Comparison of ENCODE assay signal across 17 cellular contexts in genomic region chr18:58481321-58482180, GRCh38.
DNase-seq lines count a peak whose midpoint lies in the region; ATAC-seq and TF ChIP-seq lines count a peak whose summit lies in the region.
"Had no signal": no experiment of that assay in that cellular context is flagged by ENCODE, and none has a peak within 500 bp of the region (broad histone marks: within the 10 kb centered on the region; RNA-seq: fewer than 3 reads in every experiment).

No MANE protein-coding gene starts in this region.

- WGBS in IMR-90 (ENCODE audit: extremely low coverage in 2 of 2, insufficient read length in 1 of 2), 2 experiments, result 87% methylated on average over 3 of the region's 14 CpGs; no CpG with 5 or more reads in 1 of the 2 experiments
- WGBS in liver, result 73% methylated on average over 14 of the region's 14 CpGs
- 52 to 73% (median 59%) methylated on average over 14 of the region's 14 CpGs for WGBS in psoas muscle, 3 donors

- H2BK20ac ChIP-seq in IMR-90 (ENCODE audit: low read depth, low read length), result no peak overlapping the region

- no peaks in the 10 kb centered on the region for H3K9me3 ChIP-seq in IMR-90 (ENCODE audit: control insufficient read depth, insufficient read depth, low read length)
- no peaks in the 10 kb centered on the region for H3K9me3 ChIP-seq in liver (ENCODE audit: control insufficient read depth in 4 of 4, low read length in 3 of 4)
- no peaks in the 10 kb centered on the region for H3K9me3 ChIP-seq in psoas muscle
- H3K9me3 ChIP-seq in BE2C, result no peaks in the 10 kb centered on the region
- H3K9me3 ChIP-seq: A549 had no signal

- H3K9me3 Mint-ChIP-seq in activated CD4-positive, alpha-beta memory T cell treated with anti-CD3 and anti-CD28 coated beads for 36 hours, result no peaks in the 10 kb centered on the region
- H3K9me3 Mint-ChIP-seq: CD14-positive monocyte; CD8-positive, alpha-beta T cell; HFFc6 had no signal

- H3K23ac ChIP-seq in IMR-90 (ENCODE audit: low read depth, low read length), result no peak overlapping the region

- no peak for TF ChIP-seq CTCF in IMR-90 (conservative IDR thresholded peaks at IDR 0.05; ENCODE audit: low read depth, low read length)
- no peak for TF ChIP-seq CTCF in liver (IDR thresholded peaks at IDR 0.05; ENCODE audit: low read depth, low read length, missing input control)
- no peak for TF ChIP-seq CTCF in psoas muscle (IDR thresholded peaks at IDR 0.05)
- no peak for TF ChIP-seq CTCF in BE2C (IDR thresholded peaks at IDR 0.05; ENCODE audit: low read depth, low read length)

- no peak overlapping the region for H3K56ac ChIP-seq in IMR-90 (ENCODE audit: extremely low read depth, insufficient read depth, low read length)

- H3K79me1 ChIP-seq in IMR-90 (ENCODE audit: low read depth in 1 of 2, low read length in 2 of 2), result no peaks in the 10 kb centered on the region

- TF ChIP-seq POLR2A in IMR-90 (IDR thresholded peaks at IDR 0.05; ENCODE audit: low read depth, low read length), result no peak

- H3K27ac ChIP-seq in IMR-90 (ENCODE audit: insufficient read depth, low read length) (no peak overlapping the region), liver (ENCODE audit: low read depth in 1 of 2, low read length in 2 of 2) (peak overlapping the region; percentile 70 to 80), psoas muscle (peak overlapping the region; percentile 43)
- H3K27ac ChIP-seq: A549 had no signal

- H4K5ac ChIP-seq in IMR-90 (ENCODE audit: low read depth, low read length), result no peak overlapping the region

- H2BK5ac ChIP-seq in IMR-90 (ENCODE audit: low read depth, low read length, poor library complexity, severe bottlenecking), result no peak overlapping the region

- H3K36me3 ChIP-seq in IMR-90 (ENCODE audit: control insufficient read depth, insufficient read depth, low read length) (peaks cover 2% of the 10 kb centered on the region), liver (ENCODE audit: control insufficient read depth in 4 of 4, insufficient read depth in 3 of 4, low read depth in 1 of 4, low read length in 3 of 4) (no peaks in the 10 kb centered on the region), psoas muscle (ENCODE audit: insufficient read depth in 1 of 2, low read depth in 1 of 2) (peaks cover 2 to 9% of the 10 kb centered on the region in 2 donors), BE2C (no peaks in the 10 kb centered on the region)

- no peak overlapping the region for H3K4me3 Mint-ChIP-seq in activated CD4-positive, alpha-beta memory T cell treated with anti-CD3 and anti-CD28 coated beads for 36 hours
- H3K4me3 Mint-ChIP-seq: CD14-positive monocyte; CD8-positive, alpha-beta T cell; HFFc6 had no signal

- H3K14ac ChIP-seq in IMR-90 (replicated peaks; ENCODE audit: low read depth, low read length), result no peak overlapping the region

- H4K20me1 ChIP-seq in IMR-90 (ENCODE audit: insufficient read depth, low read length), result no peaks in the 10 kb centered on the region

- H4K8ac ChIP-seq in IMR-90 (ENCODE audit: low read depth in 2 of 2, low read length in 2 of 2), result no peak overlapping the region

- POLR2A ChIA-PET in IMR-90 (lab: Charles Lee; ENCODE audit: unreplicated experiment), result no interaction called here
- POLR2A ChIA-PET in activated CD4-positive, alpha-beta memory T cell treated with anti-CD3 and anti-CD28 coated beads for 36 hours (lab: Charles Lee), result no interaction called here

- H3K9me1 ChIP-seq in IMR-90 (ENCODE audit: insufficient read depth, low read length), result peaks cover 4% of the 10 kb centered on the region; the same call in 1 of the 2 replicates

- H3K27me3 Mint-ChIP-seq in activated CD4-positive, alpha-beta memory T cell treated with anti-CD3 and anti-CD28 coated beads for 36 hours, result no peaks in the 10 kb centered on the region

- H3K4me1 ChIP-seq in IMR-90 (ENCODE audit: control insufficient read depth, insufficient read depth, low read length), result peaks cover 1% of the 10 kb centered on the region; the same call in 1 of the 2 replicates
- peaks cover 3 to 25% (median 17%) of the 10 kb centered on the region in 4 donors for H3K4me1 ChIP-seq in liver (ENCODE audit: control insufficient read depth in 4 of 4, insufficient read depth in 4 of 4, low read length in 3 of 4)
- H3K4me1 ChIP-seq in psoas muscle, result peaks cover 13% of the 10 kb centered on the region
- H3K4me1 ChIP-seq in BE2C, result no peaks in the 10 kb centered on the region
- H3K4me1 ChIP-seq: A549 had no signal

- no peak overlapping the region for H2AK9ac ChIP-seq in IMR-90 (replicated peaks; ENCODE audit: low read depth, low read length, poor library complexity)

- dilution Hi-C loops in IMR-90 (cut with HindIII; ENCODE audit: low sequenced_read_pairs, unreplicated experiment), result no loop called here

- BruUV-seq in IMR-90 (replicated peaks; lab: Mats Ljungman, UMichigan), result TSS peak; percentile 80

- H3K4ac ChIP-seq in IMR-90 (ENCODE audit: low read depth, low read length), result no peak overlapping the region

- no peak overlapping the region for H3K27ac Mint-ChIP-seq in activated CD4-positive, alpha-beta memory T cell treated with anti-CD3 and anti-CD28 coated beads for 36 hours
- H3K27ac Mint-ChIP-seq: CD14-positive monocyte; CD8-positive, alpha-beta T cell; HFFc6 had no signal

- H3K36me3 Mint-ChIP-seq in activated CD4-positive, alpha-beta memory T cell treated with anti-CD3 and anti-CD28 coated beads for 36 hours, result no peaks in the 10 kb centered on the region
- H3K36me3 Mint-ChIP-seq: CD14-positive monocyte; CD8-positive, alpha-beta T cell had no signal

- no peak overlapping the region for H4K91ac ChIP-seq in IMR-90 (ENCODE audit: insufficient read depth, low read depth, low read length)

- H3K4me3 ChIP-seq in IMR-90 (ENCODE audit: insufficient read depth, low read depth, low read length), result no peak overlapping the region
- no peak overlapping the region for H3K4me3 ChIP-seq in liver (ENCODE audit: low read depth in 1 of 3, low read length in 3 of 3)
- H3K4me3 ChIP-seq in psoas muscle, result no peak overlapping the region
- H3K4me3 ChIP-seq in BE2C (ENCODE audit: low read depth, low read length), result no peak overlapping the region
- H3K4me3 ChIP-seq: A549 had no signal

- H2AK5ac ChIP-seq in IMR-90 (ENCODE audit: low read depth, low read length), result no peak overlapping the region

- DNase-seq in IMR-90, result no peak
- DNase-seq in cerebellar cortex (ENCODE audit: low spot score), result peak; percentile 66
- DNase-seq in psoas muscle, result no peak
- DNase-seq in posterior cingulate gyrus, result no peak
- no peak for DNase-seq in activated CD4-positive, alpha-beta memory T cell treated with anti-CD3 and anti-CD28 coated beads for 36 hours
- DNase-seq in BE2C, result no peak
- DNase-seq: CD8-positive, alpha-beta T cell; COR-L47; DND-41; GOT3; HCEC 1CT; HFFc6; KBM-7 had no signal

- ATAC-seq in IMR-90 (ENCODE audit: low read depth), result no peak
- ATAC-seq in psoas muscle, result peak in 3 of 4 donors; percentile 47 to 73 (median 47)
- ATAC-seq in HG02678 (IDR thresholded peaks at IDR 0.05; ENCODE audit: unreplicated experiment), result no peak
- ATAC-seq: A549; CD8-positive, alpha-beta T cell had no signal

- intact Hi-C loops in IMR-90 (cut with micrococcal nuclease), result no loop called here
- intact Hi-C loops in psoas muscle (cut with DNase I), result no loop called here
- intact Hi-C loops in posterior cingulate gyrus (cut with DNase I), result no loop called here
- intact Hi-C loops in activated CD4-positive, alpha-beta memory T cell treated with anti-CD3 and anti-CD28 coated beads for 36 hours (cut with micrococcal nuclease), result no loop called here

- CTCF ChIA-PET in IMR-90 (lab: Yijun Ruan, JAX), result no interaction called here
- CTCF ChIA-PET in activated CD4-positive, alpha-beta memory T cell treated with anti-CD3 and anti-CD28 coated beads for 36 hours (lab: Charles Lee), result no interaction called here

- TF ChIP-seq RAD21 in IMR-90 (IDR thresholded peaks at IDR 0.05; ENCODE audit: low read length) (no peak), liver (IDR thresholded peaks at IDR 0.05) (peak; percentile 33 to 45)

- H3K27me3 ChIP-seq in IMR-90 (ENCODE audit: control insufficient read depth, insufficient read depth, low read length) (no peaks in the 10 kb centered on the region), liver (ENCODE audit: control insufficient read depth in 4 of 4, insufficient read depth in 4 of 4, low read length in 3 of 4) (no peaks in the 10 kb centered on the region), psoas muscle (ENCODE audit: insufficient read depth in 3 of 3, low read length in 2 of 3) (no peaks in the 10 kb centered on the region), BE2C (no peaks in the 10 kb centered on the region)

- no peak overlapping the region for H2BK15ac ChIP-seq in IMR-90 (ENCODE audit: low read depth, low read length)

- no peak overlapping the region for H2AFZ ChIP-seq in IMR-90 (replicated peaks; ENCODE audit: low read length, poor library complexity)

- in situ Hi-C loops in IMR-90 (cut with MboI; ENCODE audit: low sequenced_read_pairs), result loop anchor here (25.0 kb wide), 2 partner anchors 594 to 844 kb away; no protein-coding TSS in a partner anchor

- peaks cover 3% of the 10 kb centered on the region for H3K4me1 Mint-ChIP-seq in activated CD4-positive, alpha-beta memory T cell treated with anti-CD3 and anti-CD28 coated beads for 36 hours (ENCODE audit: low read depth)

- H3K9ac ChIP-seq in IMR-90 (ENCODE audit: low read depth, low read length) (no peak overlapping the region), liver (ENCODE audit: low read depth in 1 of 2, low read length in 2 of 2) (peak overlapping the region in 1 of 2 donors; percentile 37)

- no peak overlapping the region for H3K18ac ChIP-seq in IMR-90 (ENCODE audit: low read depth, low read length)

- H2BK120ac ChIP-seq in IMR-90 (ENCODE audit: low read depth, low read length), result no peak overlapping the region

- no peak overlapping the region for H3K4me2 ChIP-seq in IMR-90 (ENCODE audit: low read depth, low read length)
- H3K4me2 ChIP-seq: A549 had no signal

TF ChIP-seq in IMR-90, 13 proteins besides CTCF, POLR2A, EP300 and RAD21 (continues in another document):
- TF ChIP-seq RFX5 (IDR thresholded peaks at IDR 0.05; ENCODE audit: low read depth, low read length), result no peak
- TF ChIP-seq, protein P1, sequence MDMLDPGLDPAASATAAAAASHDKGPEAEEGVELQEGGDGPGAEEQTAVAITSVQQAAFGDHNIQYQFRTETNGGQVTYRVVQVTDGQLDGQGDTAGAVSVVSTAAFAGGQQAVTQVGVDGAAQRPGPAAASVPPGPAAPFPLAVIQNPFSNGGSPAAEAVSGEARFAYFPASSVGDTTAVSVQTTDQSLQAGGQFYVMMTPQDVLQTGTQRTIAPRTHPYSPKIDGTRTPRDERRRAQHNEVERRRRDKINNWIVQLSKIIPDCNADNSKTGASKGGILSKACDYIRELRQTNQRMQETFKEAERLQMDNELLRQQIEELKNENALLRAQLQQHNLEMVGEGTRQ (IDR thresholded peaks at IDR 0.05; ENCODE audit: low read depth, low read length), result no peak

TF ChIP-seq in liver, 16 proteins besides CTCF, POLR2A, EP300 and RAD21 (continues in another document):
- TF ChIP-seq FOXA2 (IDR thresholded peaks at IDR 0.05), result peak; percentile 59
- peak; percentile 67 for TF ChIP-seq SP1 (IDR thresholded peaks at IDR 0.05)
- no peak for TF ChIP-seq EGR1 (IDR thresholded peaks at IDR 0.05; ENCODE audit: low read depth in 2 of 2)
- TF ChIP-seq GABPA (IDR thresholded peaks at IDR 0.05 in 1 of 2, conservative IDR thresholded peaks at IDR 0.05 in 1 of 2), result no peak
- peak; percentile 72 for TF ChIP-seq YY1 (IDR thresholded peaks at IDR 0.05)
- peak in 1 of 2 donors; percentile 24 for TF ChIP-seq JUND (IDR thresholded peaks at IDR 0.05)
- peak; percentile 69 to 77 for TF ChIP-seq HNF4A (conservative IDR thresholded peaks at IDR 0.05)

Comparison
In these comparisons a context has a peak if more than half of its experiments do, and no peak if none do; other contexts are left out.
1. ATAC-seq: peak in psoas muscle (3 of 4); none in IMR-90 (single experiment) and HG02678 (single experiment).